8 cellular contexts compared by ENCODE assay signal in genomic region chr1:234600418-234601216, GRCh38. TPM values are rescaled to one million over a fixed set of nuclear protein-coding genes. Genes with fewer than 3 reads are reported as not detected.
A peak's percentile ranks its signal among the peaks of the same experiment; 100 is the strongest.
DNase-seq lines count a peak whose midpoint lies in the region; ATAC-seq and TF ChIP-seq lines count a peak whose summit lies in the region.

No MANE protein-coding gene starts in this region.

- H3K36me3 Mint-ChIP-seq in stimulated activated naive CD8-positive, alpha-beta T cell treated with anti-CD3 and anti-CD28 coated beads, Interleukin-15, Interleukin-2, amounts not matched to agents 100 ng/mL and 50 ng/mL, for 24 hours (ENCODE audit: low read depth): peaks cover 36% of the 10 kb centered on the region
- H3K36me3 Mint-ChIP-seq in activated naive CD8-positive, alpha-beta T cell treated with anti-CD3 and anti-CD28 coated beads, Interleukin-2, amount 10 ng/mL, durations not matched to agents 7 days and 5 days: peaks cover 21% of the 10 kb centered on the region

- peaks cover 76% of the 10 kb centered on the region for H3K4me1 Mint-ChIP-seq in stimulated activated naive CD8-positive, alpha-beta T cell treated with anti-CD3 and anti-CD28 coated beads, Interleukin-15, Interleukin-2, amounts not matched to agents 100 ng/mL and 50 ng/mL, for 24 hours (ENCODE audit: low read depth)
- H3K4me1 Mint-ChIP-seq in activated naive CD8-positive, alpha-beta T cell treated with anti-CD3 and anti-CD28 coated beads, Interleukin-2, amount 10 ng/mL, durations not matched to agents 7 days and 5 days: peaks cover 48% of the 10 kb centered on the region

- H3K9me3 Mint-ChIP-seq in stimulated activated naive CD8-positive, alpha-beta T cell treated with anti-CD3 and anti-CD28 coated beads, Interleukin-15, Interleukin-2, amounts not matched to agents 100 ng/mL and 50 ng/mL, for 24 hours: no peaks in the 10 kb centered on the region
- no peaks in the 10 kb centered on the region for H3K9me3 Mint-ChIP-seq in activated naive CD8-positive, alpha-beta T cell treated with anti-CD3 and anti-CD28 coated beads, Interleukin-2, amount 10 ng/mL, durations not matched to agents 7 days and 5 days

- peaks cover 40% of the 10 kb centered on the region for H3K36me3 ChIP-seq in MG63
- H3K36me3 ChIP-seq in hepatocyte (replicated peaks; ENCODE audit: insufficient read depth, low read depth): peaks cover 4% of the 10 kb centered on the region

- H3K4me3 Mint-ChIP-seq in stimulated activated naive CD8-positive, alpha-beta T cell treated with anti-CD3 and anti-CD28 coated beads, Interleukin-15, Interleukin-2, amounts not matched to agents 100 ng/mL and 50 ng/mL, for 24 hours: peak overlapping the region; percentile 78
- peak overlapping the region; percentile 75 for H3K4me3 Mint-ChIP-seq in activated naive CD8-positive, alpha-beta T cell treated with anti-CD3 and anti-CD28 coated beads, Interleukin-2, amount 10 ng/mL, durations not matched to agents 7 days and 5 days

- no peak for DNase-seq in stimulated activated naive CD8-positive, alpha-beta T cell treated with anti-CD3 and anti-CD28 coated beads, Interleukin-15, Interleukin-2, amounts not matched to agents 100 U/mL and 50 U/mL, for 24 hours
- peak; percentile 54 for DNase-seq in MG63
- no peak for DNase-seq in activated naive CD8-positive, alpha-beta T cell treated with anti-CD3 and anti-CD28 coated beads, Interleukin-2, amount 10 ng/mL, durations not matched to agents 7 days and 5 days
- DNase-seq in hepatocyte (ENCODE audit: low spot score): peak; percentile 80
- no peak for DNase-seq in sciatic nerve (ENCODE audit: low spot score)
- no peak for DNase-seq in NCI-H1930 (lab: John Stamatoyannopoulos, UW)

- peaks cover 36% of the 10 kb centered on the region for H3K79me2 ChIP-seq in hepatocyte

- no peak overlapping the region for H2AFZ ChIP-seq in hepatocyte

- peak overlapping the region; percentile 83 for H3K4me2 ChIP-seq in hepatocyte

- peak overlapping the region; percentile 83 for H3K27ac Mint-ChIP-seq in stimulated activated naive CD8-positive, alpha-beta T cell treated with anti-CD3 and anti-CD28 coated beads, Interleukin-15, Interleukin-2, amounts not matched to agents 100 ng/mL and 50 ng/mL, for 24 hours
- H3K27ac Mint-ChIP-seq in activated naive CD8-positive, alpha-beta T cell treated with anti-CD3 and anti-CD28 coated beads, Interleukin-2, amount 10 ng/mL, durations not matched to agents 7 days and 5 days: peak overlapping the region; percentile 83

- H3K27me3 Mint-ChIP-seq in stimulated activated naive CD8-positive, alpha-beta T cell treated with anti-CD3 and anti-CD28 coated beads, Interleukin-15, Interleukin-2, amounts not matched to agents 100 ng/mL and 50 ng/mL, for 24 hours: no peaks in the 10 kb centered on the region
- H3K27me3 Mint-ChIP-seq in activated naive CD8-positive, alpha-beta T cell treated with anti-CD3 and anti-CD28 coated beads, Interleukin-2, amount 10 ng/mL, durations not matched to agents 7 days and 5 days: no peaks in the 10 kb centered on the region

- POLR2A ChIA-PET in activated naive CD8-positive, alpha-beta T cell treated with anti-CD3 and anti-CD28 coated beads, Interleukin-2, amount 10 ng/mL, durations not matched to agents 7 days and 5 days (lab: Charles Lee): interaction anchor here (0.7 to 3.7 kb wide), 12 partner anchors 11 to 483 kb away, joined by 3 to 73 read pairs (median 6); partner anchors contain the start of gene IRF2BP2

- H3K27me3 ChIP-seq in MG63: no peaks in the 10 kb centered on the region
- H3K27me3 ChIP-seq in hepatocyte: no peaks in the 10 kb centered on the region

- H3K9me3 ChIP-seq in MG63 (peaks cover 6% of the 10 kb centered on the region), hepatocyte (ENCODE audit: low read depth) (no peaks in the 10 kb centered on the region)

- peaks cover 9% of the 10 kb centered on the region for H4K20me1 ChIP-seq in hepatocyte (ENCODE audit: insufficient read depth, poor library complexity, severe bottlenecking)

- peak overlapping the region; percentile 99 for H3K27ac ChIP-seq in hepatocyte

- no peak for ATAC-seq in stimulated activated naive CD8-positive, alpha-beta T cell treated with anti-CD3 and anti-CD28 coated beads, Interleukin-15, Interleukin-2, amounts not matched to agents 100 U/mL and 50 U/mL, for 24 hours
- peak; percentile 20 for ATAC-seq in activated naive CD8-positive, alpha-beta T cell treated with anti-CD3 and anti-CD28 coated beads, Interleukin-2, amount 10 ng/mL, durations not matched to agents 7 days and 5 days (ENCODE audit: low read depth)
- ATAC-seq in sciatic nerve: peak; percentile 9
- ATAC-seq in HG02852 (IDR thresholded peaks at IDR 0.05; ENCODE audit: unreplicated experiment): no peak

- H3K4me1 ChIP-seq in hepatocyte (ENCODE audit: insufficient read depth): peaks cover 38% of the 10 kb centered on the region

- no peak for TF ChIP-seq CTCF in hepatocyte (IDR thresholded peaks at IDR 0.05; ENCODE audit: poor library complexity)

- no peaks in the 10 kb centered on the region for H3K9me2 ChIP-seq in hepatocyte (replicated peaks; ENCODE audit: insufficient read depth)

- WGBS in hepatocyte (ENCODE audit: low lambda C conversion rate, missing lambda C conversion rate): 8% methylated on average over 11 of the region's 11 CpGs

- H3K4me3 ChIP-seq in MG63 (peak overlapping the region; percentile 36), hepatocyte (peak overlapping the region; percentile 6)

- intact Hi-C loops in sciatic nerve (cut with DNase I): no loop called here

RNA-seq across cellular contexts. Expression of gene IRF2BP2, which starts 9.4 kb away (rescaled TPM):
- 52.8 and 67.4 TPM in 2 replicates for total RNA-seq in MG63 (2014; rRNA removed; shearing (Covaris generic); ENCODE audit: low replicate concordance)
- 100 to 1,000 TPM; 116 to 118 TPM for total RNA-seq in activated naive CD8-positive, alpha-beta T cell treated with anti-CD3 and anti-CD28 coated beads, Interleukin-2, amount 10 ng/mL, durations not matched to agents 7 days and 5 days
- 113 and 135 TPM in 2 replicates for total RNA-seq in hepatocyte
- 65.9 and 68.2 TPM in 2 replicates for polyA plus RNA-seq in hepatocyte
- total RNA-seq in sciatic nerve: 142 TPM

Comparison
In these comparisons a context has a peak if more than half of its experiments do, and no peak if none do; other contexts are left out.
1. ATAC-seq: peak in activated naive CD8-positive, alpha-beta T cell treated with anti-CD3 and anti-CD28 coated beads, Interleukin-2, amount 10 ng/mL, durations not matched to agents 7 days and 5 days (single experiment) and sciatic nerve (single experiment); none in stimulated activated naive CD8-positive, alpha-beta T cell treated with anti-CD3 and anti-CD28 coated beads, Interleukin-15, Interleukin-2, amounts not matched to agents 100 U/mL and 50 U/mL, for 24 hours (single experiment) and HG02852 (single experiment).
2. DNase-seq: peak in MG63 (single experiment) and hepatocyte (single experiment); none in stimulated activated naive CD8-positive, alpha-beta T cell treated with anti-CD3 and anti-CD28 coated beads, Interleukin-15, Interleukin-2, amounts not matched to agents 100 U/mL and 50 U/mL, for 24 hours (single experiment), activated naive CD8-positive, alpha-beta T cell treated with anti-CD3 and anti-CD28 coated beads, Interleukin-2, amount 10 ng/mL, durations not matched to agents 7 days and 5 days (single experiment), sciatic nerve (single experiment) and NCI-H1930 (0 of 2).